Comparison of ENCODE assay signal across 23 cellular contexts in the genomic region with DNA sequence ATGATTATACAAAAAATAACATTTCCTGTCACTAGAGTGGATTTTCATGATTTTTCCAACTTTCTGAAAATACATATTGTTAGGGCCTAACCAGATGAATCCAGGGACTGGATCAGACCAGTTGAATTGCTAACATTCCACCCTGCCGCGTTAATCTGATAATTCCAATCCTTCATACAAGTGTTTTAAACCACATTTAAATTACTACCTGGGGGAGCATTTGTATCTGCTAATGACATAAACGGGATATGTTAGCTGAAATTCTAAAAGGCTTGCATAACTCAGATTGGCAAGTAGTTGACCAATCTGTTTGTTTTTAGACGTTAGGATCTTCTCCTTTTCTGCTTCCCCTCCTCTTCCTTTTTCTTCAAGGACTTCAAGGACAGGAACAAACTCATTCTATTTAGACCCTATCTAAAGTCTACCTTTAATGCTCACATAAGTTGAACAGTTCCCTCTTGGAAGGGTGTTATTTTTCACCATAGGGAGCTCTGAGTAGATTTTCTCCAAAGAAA.
"Had no signal": no experiment of that assay in that cellular context is flagged by ENCODE, and none has a peak within 500 bp of the region (broad histone marks: within the 10 kb centered on the region; RNA-seq: fewer than 3 reads in every experiment).

No MANE protein-coding gene starts in this region.

- ATAC-seq: activated naive CD4-positive, alpha-beta T cell treated with anti-CD3 and anti-CD28 coated beads, Interleukin-2, amount 50 U/mL, for 72 hours; gastroesophageal sphincter; heart left ventricle; sciatic nerve; stimulated activated naive CD8-positive, alpha-beta T cell treated with anti-CD3 and anti-CD28 coated beads, Interleukin-15, amount 100 ng/mL, for 72 hours had no signal

- H3K36me3 Mint-ChIP-seq: activated naive CD4-positive, alpha-beta T cell treated with anti-CD3 and anti-CD28 coated beads, Interleukin-2, amount 50 U/mL, for 72 hours had no signal

- H3K27me3 Mint-ChIP-seq: stimulated activated naive CD8-positive, alpha-beta T cell treated with anti-CD3 and anti-CD28 coated beads, Interleukin-15, amount 100 ng/mL, for 72 hours had no signal

- DNase-seq: activated CD4-positive, alpha-beta T cell treated with anti-CD3 and anti-CD28 coated beads for 1 hour; activated CD8-positive, alpha-beta memory T cell treated with anti-CD3 and anti-CD28 coated beads for 24 hours; activated CD8-positive, alpha-beta memory T cell treated with anti-CD3 and anti-CD28 coated beads, Interleukin-2, amount 50 U/mL, for 48 hours; activated gamma-delta T cell; adrenal gland; dermis blood vessel endothelial cell; effector memory CD4-positive, alpha-beta T cell; heart left ventricle; kidney glomerular epithelial cell; left ventricle myocardium inferior; ovary; stimulated activated CD4-positive, alpha-beta T cell treated with anti-CD3 and anti-CD28 coated beads, Interleukin-4, amount 100 ng/mL, for 1 hour; stimulated activated naive CD8-positive, alpha-beta T cell treated with anti-CD3 and anti-CD28 coated beads, Interleukin-15, amount 100 ng/mL, for 72 hours; T1000; WERI-Rb-1 had no signal

- FAIRE-seq: endothelial cell of umbilical vein had no signal

- H3K27me3 ChIP-seq: adrenal gland, esophagus muscularis mucosa, gastroesophageal sphincter, heart left ventricle, ovary, suprapubic skin, vagina had no signal

- H3K27ac ChIP-seq: adrenal gland, esophagus muscularis mucosa, gastroesophageal sphincter, heart left ventricle, left ventricle myocardium inferior, ovary, suprapubic skin, vagina, WERI-Rb-1 had no signal

- H3K4me1 Mint-ChIP-seq: stimulated activated naive CD8-positive, alpha-beta T cell treated with anti-CD3 and anti-CD28 coated beads, Interleukin-15, amount 100 ng/mL, for 72 hours had no signal

- H3K4me3 ChIP-seq: adrenal gland, esophagus muscularis mucosa, gastroesophageal sphincter, heart left ventricle, left ventricle myocardium inferior, ovary, smooth muscle cell, suprapubic skin, vagina had no signal

- H3K36me3 ChIP-seq: adrenal gland, esophagus muscularis mucosa, gastroesophageal sphincter, heart left ventricle, left ventricle myocardium inferior, ovary, suprapubic skin, vagina, WERI-Rb-1 had no signal

- H3K4me1 ChIP-seq: adrenal gland, esophagus muscularis mucosa, gastroesophageal sphincter, heart left ventricle, left ventricle myocardium inferior, suprapubic skin, vagina had no signal

- H3K4me2 ChIP-seq: smooth muscle cell had no signal

- H3K4me3 Mint-ChIP-seq: stimulated activated naive CD8-positive, alpha-beta T cell treated with anti-CD3 and anti-CD28 coated beads, Interleukin-15, amount 100 ng/mL, for 72 hours had no signal

- H3K9me3 ChIP-seq: adrenal gland, esophagus muscularis mucosa, gastroesophageal sphincter, heart left ventricle, left ventricle myocardium inferior, ovary, suprapubic skin, vagina had no signal

- H3K27ac Mint-ChIP-seq: activated naive CD4-positive, alpha-beta T cell treated with anti-CD3 and anti-CD28 coated beads, Interleukin-2, amount 50 U/mL, for 72 hours; stimulated activated naive CD8-positive, alpha-beta T cell treated with anti-CD3 and anti-CD28 coated beads, Interleukin-15, amount 100 ng/mL, for 72 hours had no signal
